In genomic region chr19:40547190-40547589, GRCh38 we compare ENCODE assay signal across 2 cellular contexts. TPM values are rescaled to one million over a fixed set of nuclear protein-coding genes. Genes with fewer than 3 reads are reported as not detected.
DNase-seq lines count a peak whose midpoint lies in the region; ATAC-seq, FAIRE-seq and TF ChIP-seq lines count a peak whose summit lies in the region.
"Not testable (repeated sequence)": the region's sequence is repeated elsewhere in the genome, so short reads cannot be mapped to it uniquely, and the experiment has no call there.

No MANE protein-coding gene starts in this region.

- not testable (repeated sequence) for H2AFZ ChIP-seq in K562 (ENCODE audit: low read depth, low read length)

- H3K36me3 ChIP-seq in HEK293 (ENCODE audit: control insufficient read depth in 2 of 2, insufficient read depth in 1 of 2, low read length in 2 of 2); K562 (ENCODE audit: control insufficient read depth, insufficient read depth, low read length): not testable (repeated sequence)

- intact Hi-C loops in K562 (cut with micrococcal nuclease), result not testable (repeated sequence)

- POLR2A ChIA-PET in HEK293 (lab: Yijun Ruan, JAX); K562 (lab: Yijun Ruan, JAX): not testable (repeated sequence)

- TF ChIP-seq EP300 in K562 (IDR thresholded peaks at IDR 0.05; ENCODE audit: low read length), result not testable (repeated sequence)

- not testable (repeated sequence) for DNase-seq in K562 (ENCODE audit: extremely low read depth in 1 of 4, low spot score in 3 of 4)

- CTCF ChIA-PET in HEK293 (lab: Yijun Ruan, JAX) (interaction anchor here (0.6 to 14.7 kb wide), 7 partner anchors 11 to 287 kb away, joined by 3 to 259 read pairs (median 82); partner anchors contain the start of gene LTBP4), K562 (lab: Yijun Ruan, JAX; ENCODE audit: low intra/inter-chr PET ratio) (interaction anchor here (0.6 to 0.9 kb wide), 2 partner anchors 50 to 86 kb away, joined by 3 read pairs; no protein-coding TSS in a partner anchor)

- TF ChIP-seq POLR2A in K562 (conservative IDR thresholded peaks at IDR 0.05), result not testable (repeated sequence)

- H3K4me3 ChIP-seq in HEK293 (ENCODE audit: low read depth, low read length); K562: not testable (repeated sequence)

- not testable (repeated sequence) for H3K27ac ChIP-seq in HEK293 (ENCODE audit: extremely low read depth, low read depth, low read length); K562 (ENCODE audit: extremely low read depth, low read depth, low read length)

- not testable (repeated sequence) for H4K20me1 ChIP-seq in K562 (replicated peaks; ENCODE audit: control insufficient read depth, insufficient read depth, low read length)

- H3K27me3 ChIP-seq in K562 (ENCODE audit: control insufficient read depth in 2 of 2, insufficient read depth in 2 of 2, low read length in 2 of 2), result not testable (repeated sequence)

- WGBS in K562 (ENCODE audit: insufficient coverage, low coverage, missing lambda C conversion rate), result 22% methylated on average over 4 of the region's 4 CpGs

- not testable (repeated sequence) for H3K4me2 ChIP-seq in K562 (ENCODE audit: insufficient read depth, low read length)

- H3K9me3 ChIP-seq in HEK293 (ENCODE audit: control insufficient read depth, insufficient read depth, low read depth, low read length); K562 (replicated peaks; ENCODE audit: control insufficient read depth, insufficient read depth, low read depth, low read length): not testable (repeated sequence)

- not testable (repeated sequence) for H3K9ac ChIP-seq in K562 (ENCODE audit: insufficient read depth in 1 of 2, low read depth in 2 of 2, low read length in 2 of 2)

- TF ChIP-seq RAD21 in K562 (CRISPR knock-in tag; conservative IDR thresholded peaks at IDR 0.05 in 1 of 2, IDR thresholded peaks at IDR 0.05 in 1 of 2), result not testable (repeated sequence)

- not testable (repeated sequence) for TF ChIP-seq CTCF in HEK293 (tag by site-specific recombination; IDR thresholded peaks at IDR 0.05); K562 (IDR thresholded peaks at IDR 0.05 in 2 of 3, conservative IDR thresholded peaks at IDR 0.05 in 1 of 3; ENCODE audit: insufficient read depth in 2 of 3, low read depth in 1 of 3, low read length in 3 of 3)

- H3K9me1 ChIP-seq in K562 (ENCODE audit: control insufficient read depth, insufficient read depth, low read length), result not testable (repeated sequence)

- not testable (repeated sequence) for H3K79me2 ChIP-seq in K562 (ENCODE audit: control insufficient read depth, insufficient read depth, low read length)

- not testable (repeated sequence) for FAIRE-seq in K562 (lab: Jason Lieb, UNC)

- in situ Hi-C loops in K562 (cut with MboI), result not testable (repeated sequence)

- not testable (repeated sequence) for BruUV-seq in K562 (replicated peaks; lab: Mats Ljungman, UMichigan)

- H3K4me1 ChIP-seq in HEK293 (ENCODE audit: control insufficient read depth, insufficient read depth, low read length), result peaks cover 13% of the 10 kb centered on the region
- H3K4me1 ChIP-seq in K562 (replicated peaks in 1 of 2; ENCODE audit: control insufficient read depth in 2 of 2, insufficient read depth in 2 of 2, low read length in 2 of 2), result not testable (repeated sequence)

- not testable (repeated sequence) for ATAC-seq in K562

TF ChIP-seq in HEK293, 187 proteins besides CTCF, POLR2A, EP300 and RAD21 (continues in another document):
- TF ChIP-seq ZNF580 (tag by site-specific recombination; IDR thresholded peaks at IDR 0.05) (peak; percentile 83), ZNF146 (tag by site-specific recombination; IDR thresholded peaks at IDR 0.05) (peak; percentile 99)

TF ChIP-seq in K562, 482 proteins besides CTCF, POLR2A, EP300 and RAD21:
- TF ChIP-seq ZNF146 (CRISPR knock-in tag; IDR thresholded peaks at IDR 0.05; ENCODE audit: unreplicated experiment) (peak; percentile 42), BCOR (IDR thresholded peaks at IDR 0.05) (peak; percentile 63; the same call in 1 of the 2 replicates)

RNA-seq across cellular contexts. Expression of gene SHKBP1, which starts 29.5 kb away (rescaled TPM):
- total RNA-seq in K562 (2011; cell fraction: chromatin; rRNA removed; ENCODE audit: low replicate concordance), result 33.3 and 146 TPM in 2 replicates
- total RNA-seq in K562 (2011; cell fraction: nucleolus; rRNA removed), result 62.0 and 84.4 TPM in 2 replicates
- 39.4 and 65.9 TPM in 2 replicates for total RNA-seq in K562 (2011; cell fraction: nucleoplasm; rRNA removed)
- total RNA-seq in K562 (2014; rRNA removed) (33.7 and 48.0 TPM in 2 replicates), K562 (2014; rRNA removed; fragmentation: Illumina TruSeq; extraction: Trizol) (6.6 and 9.6 TPM in 2 replicates), K562 (2015; rRNA removed; fragmentation: Illumina TruSeq; extraction: Trizol) (17.5 and 22.3 TPM in 2 replicates), K562 (2021) (54.5 and 58.1 TPM in 2 replicates)
- polyA plus RNA-seq in K562 (2011; rRNA removed) (18.9 and 24.4 TPM in 2 replicates), K562 (2014; fragmentation: Illumina TruSeq; extraction: Trizol) (33.7 and 42.0 TPM in 2 replicates), K562 (2014; fragmentation: Nextera tagmentation; extraction: Ambion mirVana) (1 to 10 TPM; 1.2 to 4.9 TPM), K562 (2014; rRNA removed) (34.2 and 40.4 TPM in 2 replicates)
- 34.0 and 79.0 TPM in 2 replicates for polyA plus RNA-seq in K562 (2011; cell fraction: cytosol; rRNA removed)
- 68.6 and 104 TPM in 2 replicates for polyA plus RNA-seq in K562 (2011; cell fraction: nucleus; rRNA removed)
- polyA plus RNA-seq in K562 (2012), result 56.1 and 106 TPM in 2 replicates
- 11.5 and 17.4 TPM in 2 replicates for polyA minus RNA-seq in K562 (2011; rRNA and poly(A)+ RNA removed)
- 53.0 and 61.0 TPM in 2 replicates for polyA minus RNA-seq in K562 (2011; cell fraction: cytosol; rRNA and poly(A)+ RNA removed)
- polyA minus RNA-seq in K562 (2011; cell fraction: nucleus; rRNA and poly(A)+ RNA removed), result 18.8 and 19.9 TPM in 2 replicates

RNA-seq across cellular contexts. Expression of gene LTBP4, which starts 54.0 kb away (rescaled TPM):
- total RNA-seq in K562 (2011; cell fraction: chromatin; rRNA removed; ENCODE audit: low replicate concordance), result 209 and 457 TPM in 2 replicates
- total RNA-seq in K562 (2011; cell fraction: nucleolus; rRNA removed), result 301 and 327 TPM in 2 replicates
- total RNA-seq in K562 (2011; cell fraction: nucleoplasm; rRNA removed), result 219 and 259 TPM in 2 replicates
- total RNA-seq in K562 (2014; rRNA removed) (38.7 and 44.5 TPM in 2 replicates), K562 (2014; rRNA removed; fragmentation: Illumina TruSeq; extraction: Trizol) (6.1 and 9.7 TPM in 2 replicates), K562 (2015; rRNA removed; fragmentation: Illumina TruSeq; extraction: Trizol) (19.9 and 25.0 TPM in 2 replicates), K562 (2021) (148 and 160 TPM in 2 replicates)
- polyA plus RNA-seq in K562 (2011; rRNA removed) (34.4 and 64.2 TPM in 2 replicates), K562 (2014; fragmentation: Illumina TruSeq; extraction: Trizol) (31.6 and 65.6 TPM in 2 replicates), K562 (2014; fragmentation: Nextera tagmentation; extraction: Ambion mirVana) (under 1 TPM; 0.35 to 0.53 TPM), K562 (2014; rRNA removed) (108 and 112 TPM in 2 replicates)
- 40.5 and 63.1 TPM in 2 replicates for polyA plus RNA-seq in K562 (2011; cell fraction: cytosol; rRNA removed)
- polyA plus RNA-seq in K562 (2011; cell fraction: nucleus; rRNA removed), result 400 and 488 TPM in 2 replicates
- polyA plus RNA-seq in K562 (2012), result 256 and 263 TPM in 2 replicates
- polyA minus RNA-seq in K562 (2011; rRNA and poly(A)+ RNA removed), result 6.8 and 10.0 TPM in 2 replicates
- 50.8 and 74.4 TPM in 2 replicates for polyA minus RNA-seq in K562 (2011; cell fraction: cytosol; rRNA and poly(A)+ RNA removed)
- 47.9 and 57.5 TPM in 2 replicates for polyA minus RNA-seq in K562 (2011; cell fraction: nucleus; rRNA and poly(A)+ RNA removed)
